17 cellular contexts compared by ENCODE assay signal in genomic region chr4:7371122-7371941, GRCh38.
DNase-seq lines count a peak whose midpoint lies in the region; ATAC-seq and TF ChIP-seq lines count a peak whose summit lies in the region.
"Had no signal": no experiment of that assay in that cellular context is flagged by ENCODE, and none has a peak within 500 bp of the region (broad histone marks: within the 10 kb centered on the region; RNA-seq: fewer than 3 reads in every experiment).

No MANE protein-coding gene starts in this region.

- no peaks in the 10 kb centered on the region for H3K79me2 ChIP-seq in GM23248 (ENCODE audit: insufficient read depth)
- H3K79me2 ChIP-seq: parathyroid adenoma had no signal

- H3K9ac ChIP-seq in GM23248 = no peak overlapping the region
- H3K9ac ChIP-seq: parathyroid adenoma had no signal

- TF ChIP-seq CTCF in RWPE2 (IDR thresholded peaks at IDR 0.05; ENCODE audit: poor library complexity, severe bottlenecking) = no peak
- TF ChIP-seq CTCF in fibroblast of pulmonary artery (IDR thresholded peaks at IDR 0.05; ENCODE audit: low read length, missing control alignments) = no peak

- no peak overlapping the region for H3K4me3 Mint-ChIP-seq in immature natural killer cell
- H3K4me3 Mint-ChIP-seq: activated B cell treated with CpG ODN at 0.5 μM for 24 hours, memory B cell, T-cell had no signal

- intact Hi-C loops in sciatic nerve (cut with DNase I) = no loop called here

- H3K27me3 ChIP-seq in GM23248 (replicated peaks; ENCODE audit: insufficient read depth) (peaks cover 24% of the 10 kb centered on the region), RWPE2 (ENCODE audit: insufficient read depth, poor library complexity, severe bottlenecking) (peaks cover 17% of the 10 kb centered on the region)
- H3K27me3 ChIP-seq: body of pancreas had no signal

- no peaks in the 10 kb centered on the region for H3K9me3 Mint-ChIP-seq in immature natural killer cell
- H3K9me3 Mint-ChIP-seq: activated B cell treated with CpG ODN at 0.5 μM for 24 hours, memory B cell, T-cell had no signal

- no peaks in the 10 kb centered on the region for H3F3A ChIP-seq in GM23248 (ENCODE audit: insufficient read depth)

- H3K4me1 ChIP-seq in GM23248 (ENCODE audit: insufficient read depth) (no peaks in the 10 kb centered on the region), RWPE2 (ENCODE audit: insufficient read depth, poor library complexity, severe bottlenecking) (no peaks in the 10 kb centered on the region)
- H3K4me1 ChIP-seq: body of pancreas, parathyroid adenoma had no signal

- H3K36me3 ChIP-seq in GM23248 (ENCODE audit: low read depth) (no peaks in the 10 kb centered on the region), RWPE2 (ENCODE audit: low read depth) (no peaks in the 10 kb centered on the region)
- H3K36me3 ChIP-seq: stomach had no signal

- no peaks in the 10 kb centered on the region for H4K20me1 ChIP-seq in GM23248 (ENCODE audit: insufficient read depth)

- ATAC-seq in RWPE2 (ENCODE audit: low read depth) (no peak), sciatic nerve (peak; percentile 48), GM18498 (IDR thresholded peaks at IDR 0.05; ENCODE audit: unreplicated experiment) (no peak)
- ATAC-seq: body of pancreas, T-cell had no signal

- H3K36me3 Mint-ChIP-seq in immature natural killer cell = no peaks in the 10 kb centered on the region
- H3K36me3 Mint-ChIP-seq: memory B cell, T-cell had no signal

- H2AFZ ChIP-seq in GM23248 = no peak overlapping the region
- H2AFZ ChIP-seq: parathyroid adenoma had no signal

- H3K9me3 ChIP-seq in GM23248 (ENCODE audit: low read depth) = no peaks in the 10 kb centered on the region
- no peaks in the 10 kb centered on the region for H3K9me3 ChIP-seq in RWPE2 (ENCODE audit: severe bottlenecking)
- H3K9me3 ChIP-seq: body of pancreas, stomach had no signal

- peaks cover 4 to 11% (median 5%) of the 10 kb centered on the region in 3 donors for H3K27me3 Mint-ChIP-seq in immature natural killer cell (ENCODE audit: low read depth in 3 of 3)

- H3K4me2 ChIP-seq in GM23248 (ENCODE audit: unreplicated experiment) = no peak overlapping the region

- DNase-seq in GM23248 (peak; percentile 13), RWPE2 (ENCODE audit: low spot score) (peak; percentile 47), fibroblast of pulmonary artery (ENCODE audit: low read depth) (peak; percentile 4), sciatic nerve (ENCODE audit: low spot score) (no peak), middle frontal gyrus (ENCODE audit: extremely low spot score, low spot score) (no peak), immature natural killer cell (no peak)
- DNase-seq: activated B cell treated with CpG ODN at 0.5 μM for 24 hours; activated effector memory CD4-positive, alpha-beta T cell treated with anti-CD3 and anti-CD28 coated beads, Interleukin-2, amount 50 U/mL, for 16 hours; body of pancreas; effector CD4-positive, alpha-beta T cell; foreskin fibroblast; NCI-H774; stomach; T-cell had no signal

- no peak overlapping the region for H3K27ac Mint-ChIP-seq in immature natural killer cell
- H3K27ac Mint-ChIP-seq: activated B cell treated with CpG ODN at 0.5 μM for 24 hours, memory B cell had no signal

- no peak overlapping the region for H3K27ac ChIP-seq in GM23248
- H3K27ac ChIP-seq in RWPE2 (ENCODE audit: poor library complexity, severe bottlenecking) = no peak overlapping the region
- H3K27ac ChIP-seq: body of pancreas, parathyroid adenoma, stomach had no signal

- 79 to 86% methylated on average over 33 of the region's 33 CpGs for WGBS in GM23248 (ENCODE audit: low coverage in 1 of 2, low lambda C conversion rate in 2 of 2, missing lambda C conversion rate in 2 of 2), 2 experiments

- H3K4me3 ChIP-seq in GM23248 (no peak overlapping the region), RWPE2 (ENCODE audit: severe bottlenecking) (no peak overlapping the region), fibroblast of pulmonary artery (replicated peaks; ENCODE audit: low read depth, low read length) (no peak overlapping the region)
- H3K4me3 ChIP-seq: body of pancreas, stomach had no signal

- H3K9me2 ChIP-seq in GM23248 (ENCODE audit: insufficient read depth) = no peaks in the 10 kb centered on the region

- peaks cover 4 to 5% of the 10 kb centered on the region in 2 donors for H3K4me1 Mint-ChIP-seq in immature natural killer cell
- H3K4me1 Mint-ChIP-seq: activated B cell treated with CpG ODN at 0.5 μM for 24 hours, memory B cell, T-cell had no signal

- in situ Hi-C loops in GM23248 (cut with MboI) = no loop called here

Comparison
In these comparisons a context has a peak if more than half of its experiments do, and no peak if none do; other contexts are left out.
1. DNase-seq: peak in GM23248 (single experiment), RWPE2 (single experiment) and fibroblast of pulmonary artery (single experiment); none in sciatic nerve (single experiment), middle frontal gyrus (single experiment) and immature natural killer cell (0 of 3).